In the genomic region with DNA sequence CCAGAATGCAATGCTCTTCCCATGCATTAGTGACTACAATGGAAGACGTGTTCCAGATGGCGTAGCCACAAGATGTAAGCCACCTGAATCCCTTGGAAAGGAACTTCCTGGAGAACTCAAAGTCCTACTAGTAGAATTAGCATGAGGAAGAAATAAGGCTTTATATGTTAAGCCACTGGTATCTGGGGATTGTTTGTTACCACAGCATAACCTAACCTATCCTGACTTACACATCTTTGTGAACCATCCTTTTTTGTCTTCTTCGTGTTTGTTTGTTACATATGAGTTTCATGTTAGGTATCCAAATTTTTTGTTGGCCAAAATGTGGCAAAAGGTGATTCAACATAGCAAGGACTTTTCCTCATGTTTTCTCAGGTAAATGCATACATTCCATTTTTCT, we compare ENCODE assay signal across 21 cellular contexts.
DNase-seq lines count a peak whose midpoint lies in the region; ATAC-seq, FAIRE-seq and TF ChIP-seq lines count a peak whose summit lies in the region.
"Had no signal": no experiment of that assay in that cellular context is flagged by ENCODE, and none has a peak within 500 bp of the region (broad histone marks: within the 10 kb centered on the region; RNA-seq: fewer than 3 reads in every experiment).

No MANE protein-coding gene starts in this region.

- H4K8ac ChIP-seq in mesenchymal stem cell (ENCODE audit: low read length), result no peak overlapping the region

- no TSS peak for BruUV-seq in HepG2 (replicated peaks; lab: Mats Ljungman, UMichigan)

- H4K91ac ChIP-seq in mesenchymal stem cell (ENCODE audit: low read length), result no peak overlapping the region

- no peak overlapping the region for H3K4me3 ChIP-seq in HepG2 (replicated peaks in 1 of 3; ENCODE audit: insufficient read depth in 1 of 3, low read depth in 2 of 3, low read length in 3 of 3)
- H3K4me3 ChIP-seq in right lobe of liver, result no peak overlapping the region
- H3K4me3 ChIP-seq in mesenchymal stem cell (ENCODE audit: insufficient read depth in 1 of 2, low read depth in 1 of 2, low read length in 2 of 2), result no peak overlapping the region
- H3K4me3 ChIP-seq: A549; BLaER1 treated with 17β-estradiol and CSF1 and Interleukin-3, amounts not matched to agents 10 nM and 100 nM had no signal

- CTCF ChIA-PET in HepG2 (lab: Yijun Ruan, JAX; ENCODE audit: low intra/inter-chr PET ratio, low total read pairs), result no interaction called here

- H3K14ac ChIP-seq in mesenchymal stem cell (ENCODE audit: low read length in 2 of 2), result no peak overlapping the region

- H2AFZ ChIP-seq in HepG2 (ENCODE audit: low read length) (no peak overlapping the region), mesenchymal stem cell (ENCODE audit: low read depth, low read length) (no peak overlapping the region)

- H4K20me1 ChIP-seq in HepG2 (ENCODE audit: insufficient read depth, low read length), result no peaks in the 10 kb centered on the region
- H4K20me1 ChIP-seq: BLaER1 treated with 17β-estradiol and CSF1 and Interleukin-3, amounts not matched to agents 10 nM and 100 nM had no signal

- H3K9me3 ChIP-seq in HepG2 (ENCODE audit: low read length), result no peaks in the 10 kb centered on the region
- no peaks in the 10 kb centered on the region for H3K9me3 ChIP-seq in right lobe of liver
- H3K9me3 ChIP-seq in mesenchymal stem cell (ENCODE audit: control insufficient read depth, low read length), result no peaks in the 10 kb centered on the region
- H3K9me3 ChIP-seq: A549; BLaER1 treated with 17β-estradiol and CSF1 and Interleukin-3, amounts not matched to agents 10 nM and 100 nM had no signal

- H3K18ac ChIP-seq in mesenchymal stem cell (ENCODE audit: low read depth in 1 of 2, low read length in 2 of 2), result peak overlapping the region in 1 of 2 experiments; percentile 13

- intact Hi-C loops in HepG2 (cut with micrococcal nuclease; ENCODE audit: unreplicated experiment) (no loop called here), right lobe of liver (cut with DNase I) (no loop called here)

- POLR2A ChIA-PET in HepG2 (lab: Yijun Ruan, JAX), result no interaction called here

- H3K23ac ChIP-seq in mesenchymal stem cell (ENCODE audit: low read length in 2 of 2), result no peak overlapping the region

- H3K79me1 ChIP-seq in mesenchymal stem cell (replicated peaks; ENCODE audit: low read length, poor library complexity, severe bottlenecking), result no peaks in the 10 kb centered on the region

- no peak overlapping the region for H3K9ac ChIP-seq in HepG2 (ENCODE audit: insufficient read depth, low read depth, low read length)
- H3K9ac ChIP-seq in mesenchymal stem cell (ENCODE audit: low read length), result no peak overlapping the region
- H3K9ac ChIP-seq: BLaER1 treated with 17β-estradiol and CSF1 and Interleukin-3, amounts not matched to agents 10 nM and 100 nM had no signal

- ATAC-seq in HepG2, result no peak
- ATAC-seq in right lobe of liver, result no peak
- ATAC-seq in GM21528 (IDR thresholded peaks at IDR 0.05; ENCODE audit: low FRiP score, unreplicated experiment), result no peak
- ATAC-seq: A549; CD8-positive, alpha-beta T cell had no signal

- TF ChIP-seq POLR2A in HepG2 (IDR thresholded peaks at IDR 0.05; ENCODE audit: insufficient read depth in 1 of 2, low read depth in 2 of 2, low read length in 2 of 2) (no peak), right lobe of liver (IDR thresholded peaks at IDR 0.05) (no peak)

- no peak overlapping the region for H3K4ac ChIP-seq in mesenchymal stem cell (ENCODE audit: low read depth in 1 of 2, low read length in 2 of 2)

- TF ChIP-seq EP300 in HepG2 (IDR thresholded peaks at IDR 0.05; ENCODE audit: low read depth in 2 of 2, low read length in 2 of 2) (no peak), HepG2 (CRISPR knock-in tag; IDR thresholded peaks at IDR 0.05; ENCODE audit: borderline replicate concordance) (no peak)

- no peak overlapping the region for H2BK12ac ChIP-seq in mesenchymal stem cell (ENCODE audit: low read length in 2 of 2)

- H3K4me1 ChIP-seq in HepG2 (ENCODE audit: insufficient read depth, low read length) (no peaks in the 10 kb centered on the region), right lobe of liver (no peaks in the 10 kb centered on the region), mesenchymal stem cell (ENCODE audit: control insufficient read depth, insufficient read depth, low read depth, low read length) (no peaks in the 10 kb centered on the region)
- H3K4me1 ChIP-seq: A549, Caco-2 had no signal

- peak overlapping the region; percentile 50 for H2AK5ac ChIP-seq in mesenchymal stem cell (ENCODE audit: low read length, severe bottlenecking)

- TF ChIP-seq RAD21 in HepG2 (CRISPR knock-in tag; IDR thresholded peaks at IDR 0.05), result no peak

- H3K27me3 ChIP-seq in HepG2 (ENCODE audit: control insufficient read depth in 1 of 2, insufficient read depth in 2 of 2, low read length in 2 of 2) (no peaks in the 10 kb centered on the region), right lobe of liver (no peaks in the 10 kb centered on the region), mesenchymal stem cell (ENCODE audit: control insufficient read depth in 1 of 2, insufficient read depth in 1 of 2, low read length in 2 of 2) (no peaks in the 10 kb centered on the region)
- H3K27me3 ChIP-seq: BLaER1 treated with 17β-estradiol and CSF1 and Interleukin-3, amounts not matched to agents 10 nM and 100 nM had no signal

- H3K27ac ChIP-seq in HepG2 (ENCODE audit: extremely low read length, insufficient read depth, low read length) (no peak overlapping the region), right lobe of liver (no peak overlapping the region), mesenchymal stem cell (ENCODE audit: low read length, poor library complexity, severe bottlenecking) (no peak overlapping the region)
- H3K27ac ChIP-seq: 22Rv1; A549; BLaER1 treated with 17β-estradiol and CSF1 and Interleukin-3, amounts not matched to agents 10 nM and 100 nM; C4-2B had no signal

- H3K4me2 ChIP-seq in HepG2 (ENCODE audit: low read depth, low read length), result no peak overlapping the region
- no peak overlapping the region for H3K4me2 ChIP-seq in mesenchymal stem cell (ENCODE audit: low read length, poor library complexity, severe bottlenecking)
- H3K4me2 ChIP-seq: A549; BLaER1 treated with 17β-estradiol and CSF1 and Interleukin-3, amounts not matched to agents 10 nM and 100 nM had no signal

- H3K79me2 ChIP-seq in HepG2 (ENCODE audit: insufficient read depth, low read length), result no peaks in the 10 kb centered on the region

- H3K36me3 ChIP-seq in HepG2 (replicated peaks in 1 of 2; ENCODE audit: control insufficient read depth in 1 of 2, insufficient read depth in 2 of 2, low read length in 2 of 2) (no peaks in the 10 kb centered on the region), right lobe of liver (no peaks in the 10 kb centered on the region), mesenchymal stem cell (ENCODE audit: control insufficient read depth in 1 of 2, insufficient read depth in 2 of 2, low read depth in 1 of 2, low read length in 2 of 2) (no peaks in the 10 kb centered on the region)
- H3K36me3 ChIP-seq: BLaER1 treated with 17β-estradiol and CSF1 and Interleukin-3, amounts not matched to agents 10 nM and 100 nM had no signal

- WGBS in HepG2 (ENCODE audit: low lambda C conversion rate), result 46% methylated on average over 3 of the region's 3 CpGs
- 64% methylated on average over 3 of the region's 3 CpGs for WGBS in right lobe of liver (ENCODE audit: insufficient coverage, low coverage, low lambda C conversion rate, missing lambda C conversion rate)
- 93% methylated on average over 2 of the region's 3 CpGs for WGBS in mesenchymal stem cell

- no peak overlapping the region for H2BK120ac ChIP-seq in mesenchymal stem cell (ENCODE audit: low read depth, low read length)

- no peak for FAIRE-seq in HepG2 (lab: Jason Lieb, UNC)
- FAIRE-seq: A549, D721Med, G401.6, GM12891, GM19239 had no signal

- H2BK5ac ChIP-seq in mesenchymal stem cell (ENCODE audit: low read depth, low read length, poor library complexity, severe bottlenecking), result no peak overlapping the region

- peak; percentile 1 for DNase-seq in NCI-H2171 treated with DMSO at 0.1 percent for 48 hours (lab: John Stamatoyannopoulos, UW)
- no peak for DNase-seq in NCI-H2171 (lab: John Stamatoyannopoulos, UW)
- no peak for DNase-seq in HepG2 (ENCODE audit: low spot score)
- no peak for DNase-seq in right lobe of liver
- no peak for DNase-seq in mesenchymal stem cell
- DNase-seq: AML-193; Caco-2; Calu3; CD4-positive, alpha-beta T cell; CD8-positive, alpha-beta T cell; DMS79 treated with DMSO at 0.1 percent for 48 hours; GF-D8 had no signal

- in situ Hi-C loops in HepG2 (cut with HindIII; ENCODE audit: extremely low pct_ligation_motif_present, low pct_unique_long_range_greater_than_20kb), result no loop called here

- no peak overlapping the region for H2BK15ac ChIP-seq in mesenchymal stem cell (ENCODE audit: low read depth, poor library complexity, severe bottlenecking)

- TF ChIP-seq CTCF in HepG2 (CRISPR knock-in tag; IDR thresholded peaks at IDR 0.05), result no peak
- TF ChIP-seq CTCF in right lobe of liver (IDR thresholded peaks at IDR 0.05), result no peak

TF ChIP-seq in HepG2, 621 proteins besides CTCF, POLR2A, EP300 and RAD21:
- TF ChIP-seq ZFP41 (CRISPR knock-in tag; IDR thresholded peaks at IDR 0.05; ENCODE audit: borderline replicate concordance) (no peak), PHF5A (CRISPR knock-in tag; IDR thresholded peaks at IDR 0.05; ENCODE audit: low read depth, unreplicated experiment) (no peak), ZNF629 (CRISPR knock-in tag; conservative IDR thresholded peaks at IDR 0.05) (no peak), KDM2A (CRISPR knock-in tag; IDR thresholded peaks at IDR 0.05; ENCODE audit: borderline replicate concordance, low read depth) (no peak), ZNF12 (CRISPR knock-in tag; IDR thresholded peaks at IDR 0.05) (peak; percentile 96)
